8 cellular contexts compared by ENCODE assay signal in genomic region chr11:128686745-128687177, GRCh38. TPM values are rescaled to one million over a fixed set of nuclear protein-coding genes. Genes with fewer than 3 reads are reported as not detected.
DNase-seq lines count a peak whose midpoint lies in the region; ATAC-seq and TF ChIP-seq lines count a peak whose summit lies in the region.

No MANE protein-coding gene starts in this region.

- H2AFZ ChIP-seq in mammary epithelial cell (ENCODE audit: low read depth, low read length), result peak overlapping the region; percentile 57

- no peak overlapping the region for H3K27ac Mint-ChIP-seq in HFFc6
- no peak overlapping the region for H3K27ac Mint-ChIP-seq in T-helper 1 cell treated with Interleukin-12 subunit alpha and Interleukin-12 subunit beta and Interleukin-4 antibody, amounts not matched to agents 30 μg/mL and 1 μg/mL, for 36 hours
- H3K27ac Mint-ChIP-seq in stimulated activated naive CD8-positive, alpha-beta T cell treated with anti-CD3 and anti-CD28 coated beads, Interleukin-15, amount 100 ng/mL, for 72 hours, result peak overlapping the region in 1 of 2 donors; percentile 23

- H3K9me3 ChIP-seq in mammary epithelial cell (replicated peaks; ENCODE audit: insufficient read depth, low read length), result no peaks in the 10 kb centered on the region
- H3K9me3 ChIP-seq in lower lobe of right lung, result no peaks in the 10 kb centered on the region

- H4K20me1 ChIP-seq in mammary epithelial cell (ENCODE audit: insufficient read depth, low read length), result no peaks in the 10 kb centered on the region

- dilution Hi-C loops in mammary epithelial cell (cut with HindIII; ENCODE audit: low sequenced_read_pairs), result loop anchor here (5.0 kb wide), 2 partner anchors 41 to 106 kb away; no protein-coding TSS in a partner anchor

- peak overlapping the region; percentile 22 for H3K4me3 ChIP-seq in GM12864 (ENCODE audit: low read depth, low read length)
- peak overlapping the region in 2 of 3 experiments; percentile 24 to 40 for H3K4me3 ChIP-seq in mammary epithelial cell (replicated peaks in 1 of 3; ENCODE audit: insufficient read depth in 1 of 3, low read depth in 2 of 3, low read length in 3 of 3)
- H3K4me3 ChIP-seq in lower lobe of right lung, result peak overlapping the region; percentile 51

- H3K9me3 Mint-ChIP-seq in HFFc6, result no peaks in the 10 kb centered on the region
- H3K9me3 Mint-ChIP-seq in T-helper 1 cell treated with Interleukin-12 subunit alpha and Interleukin-12 subunit beta and Interleukin-4 antibody, amounts not matched to agents 30 μg/mL and 1 μg/mL, for 36 hours, result no peaks in the 10 kb centered on the region
- H3K9me3 Mint-ChIP-seq in stimulated activated naive CD8-positive, alpha-beta T cell treated with anti-CD3 and anti-CD28 coated beads, Interleukin-15, amount 100 ng/mL, for 72 hours, result no peaks in the 10 kb centered on the region

- CTCF ChIA-PET in mammary epithelial cell (lab: Charles Lee; ENCODE audit: low non-redundant PET), result interaction anchor here (0.7 kb wide), 1 partner anchor 679 kb away, joined by 4 read pairs; no protein-coding TSS in a partner anchor

- peak overlapping the region; percentile 78 for H3K4me3 Mint-ChIP-seq in HFFc6
- peak overlapping the region; percentile 72 for H3K4me3 Mint-ChIP-seq in T-helper 1 cell treated with Interleukin-12 subunit alpha and Interleukin-12 subunit beta and Interleukin-4 antibody, amounts not matched to agents 30 μg/mL and 1 μg/mL, for 36 hours
- H3K4me3 Mint-ChIP-seq in stimulated activated naive CD8-positive, alpha-beta T cell treated with anti-CD3 and anti-CD28 coated beads, Interleukin-15, amount 100 ng/mL, for 72 hours, result peak overlapping the region; percentile 81 to 82

- H3K27me3 ChIP-seq in mammary epithelial cell (ENCODE audit: insufficient read depth, low read length) (peaks cover 43% of the 10 kb centered on the region), lower lobe of right lung (ENCODE audit: low read depth) (peaks cover 50% of the 10 kb centered on the region)

- peak; percentile 63 to 75 for ATAC-seq in lower lobe of right lung
- peak; percentile 72 for ATAC-seq in stimulated activated naive CD8-positive, alpha-beta T cell treated with anti-CD3 and anti-CD28 coated beads, Interleukin-15, amount 100 ng/mL, for 72 hours

- H3K79me2 ChIP-seq in mammary epithelial cell (ENCODE audit: insufficient read depth, low read length), result no peaks in the 10 kb centered on the region

- peak overlapping the region; percentile 86 for H3K4me2 ChIP-seq in mammary epithelial cell (ENCODE audit: insufficient read depth, low read depth, low read length)

- intact Hi-C loops in mammary epithelial cell (cut with micrococcal nuclease) (no loop called here), lower lobe of right lung (cut with DNase I) (no loop called here)

- WGBS in mammary epithelial cell (ENCODE audit: low coverage, missing lambda C conversion rate), result 0% methylated on average over 13 of the region's 32 CpGs

- H3K27ac ChIP-seq in mammary epithelial cell (ENCODE audit: insufficient read depth, low read depth, low read length) (no peak overlapping the region), lower lobe of right lung (no peak overlapping the region)

- no peak for TF ChIP-seq CTCF in GM12864 (IDR thresholded peaks at IDR 0.05; ENCODE audit: low read depth, low read length, missing control alignments)
- TF ChIP-seq CTCF in HFFc6 (IDR thresholded peaks at IDR 0.05), result no peak
- no peak for TF ChIP-seq CTCF in mammary epithelial cell (conservative IDR thresholded peaks at IDR 0.05 in 1 of 2, IDR thresholded peaks at IDR 0.05 in 1 of 2; ENCODE audit: extremely low read depth in 1 of 2, insufficient read depth in 1 of 2, low read depth in 1 of 2, low read length in 2 of 2)
- no peak for TF ChIP-seq CTCF in lower lobe of right lung (IDR thresholded peaks at IDR 0.05)

- no peak overlapping the region for H3K9ac ChIP-seq in mammary epithelial cell (ENCODE audit: insufficient read depth, low read length)

- no TSS peak for BruUV-seq in mammary epithelial cell (replicated peaks; lab: Mats Ljungman, UMichigan)

- H3K36me3 ChIP-seq in mammary epithelial cell (ENCODE audit: insufficient read depth, low read length) (no peaks in the 10 kb centered on the region), lower lobe of right lung (no peaks in the 10 kb centered on the region)

- peaks cover 41% of the 10 kb centered on the region for H3K27me3 Mint-ChIP-seq in HFFc6 (ENCODE audit: insufficient read depth)
- H3K27me3 Mint-ChIP-seq in T-helper 1 cell treated with Interleukin-12 subunit alpha and Interleukin-12 subunit beta and Interleukin-4 antibody, amounts not matched to agents 30 μg/mL and 1 μg/mL, for 36 hours (ENCODE audit: low read depth), result peaks cover 84% of the 10 kb centered on the region
- H3K27me3 Mint-ChIP-seq in stimulated activated naive CD8-positive, alpha-beta T cell treated with anti-CD3 and anti-CD28 coated beads, Interleukin-15, amount 100 ng/mL, for 72 hours, result peaks cover 69% of the 10 kb centered on the region

- peaks cover 7% of the 10 kb centered on the region for H3K4me1 ChIP-seq in mammary epithelial cell (ENCODE audit: insufficient read depth, low read length)
- H3K4me1 ChIP-seq in lower lobe of right lung, result peaks cover 50% of the 10 kb centered on the region

- no peaks in the 10 kb centered on the region for H3K36me3 Mint-ChIP-seq in HFFc6 (ENCODE audit: low read depth)
- H3K36me3 Mint-ChIP-seq in T-helper 1 cell treated with Interleukin-12 subunit alpha and Interleukin-12 subunit beta and Interleukin-4 antibody, amounts not matched to agents 30 μg/mL and 1 μg/mL, for 36 hours (ENCODE audit: low read depth), result peaks cover 2% of the 10 kb centered on the region

- peaks cover 43% of the 10 kb centered on the region for H3K4me1 Mint-ChIP-seq in HFFc6 (ENCODE audit: low read depth)
- peaks cover 27% of the 10 kb centered on the region for H3K4me1 Mint-ChIP-seq in T-helper 1 cell treated with Interleukin-12 subunit alpha and Interleukin-12 subunit beta and Interleukin-4 antibody, amounts not matched to agents 30 μg/mL and 1 μg/mL, for 36 hours (ENCODE audit: low read depth)
- H3K4me1 Mint-ChIP-seq in stimulated activated naive CD8-positive, alpha-beta T cell treated with anti-CD3 and anti-CD28 coated beads, Interleukin-15, amount 100 ng/mL, for 72 hours, result peaks cover 45% of the 10 kb centered on the region

- in situ Hi-C loops in mammary epithelial cell (cut with MboI; ENCODE audit: low sequenced_read_pairs in 2 of 2), result no loop called here

- DNase-seq in GM12864 (ENCODE audit: low read depth) (no peak), HFFc6 (no peak), mammary epithelial cell (peak; percentile 39), lower lobe of right lung (peak; percentile 78), RKO (ENCODE audit: low spot score) (no peak), NCI-H446 (lab: John Stamatoyannopoulos, UW) (no peak)
- peak; percentile 44 to 55 for DNase-seq in stimulated activated naive CD8-positive, alpha-beta T cell treated with anti-CD3 and anti-CD28 coated beads, Interleukin-15, amount 100 ng/mL, for 72 hours

RNA-seq across cellular contexts. Expression of gene FLI1, which starts 7.1 kb away (rescaled TPM):
- total RNA-seq in HFFc6 (2021; fragmentation: NEBNext Ultra II Directional; extraction: Animal tissue kit (Norgen Biotek cat#: 25700)), result 10 to 100 TPM; 11.0 to 24.2 (median 19.8) TPM
- 1 to 10 TPM in 1 of 2 donors, under 1 TPM in 1; 0.67 to 1.6 TPM for total RNA-seq in mammary epithelial cell
- 7.1 TPM for polyA plus RNA-seq in mammary epithelial cell
- polyA minus RNA-seq in mammary epithelial cell, result 40.9 TPM
- 64.2 TPM for total RNA-seq in lower lobe of right lung

Comparison
In these comparisons a context has a peak if more than half of its experiments do, and no peak if none do; other contexts are left out.
1. DNase-seq: peak in mammary epithelial cell (single experiment), lower lobe of right lung (single experiment) and stimulated activated naive CD8-positive, alpha-beta T cell treated with anti-CD3 and anti-CD28 coated beads, Interleukin-15, amount 100 ng/mL, for 72 hours (2 of 2); none in GM12864 (single experiment), HFFc6 (single experiment), RKO (single experiment) and NCI-H446 (0 of 2).
2. RNA of gene FLI1, which starts 7.1 kb away (total RNA-seq): 64.2 TPM in lower lobe of right lung (single experiment) and 11.0 to 24.2 TPM in HFFc6; 0.67 to 1.6 TPM in mammary epithelial cell; every median in the first group is over 4 times any median in the second.
3. Peak in every context shown above with its lines, with median percentiles within 50 percentile points of each other: H3K4me3 ChIP-seq and H3K4me3 Mint-ChIP-seq.